12 cellular contexts compared by ENCODE assay signal in genomic region chrX:72273718-72274117, GRCh38. TPM values are rescaled to one million over a fixed set of nuclear protein-coding genes. Genes with fewer than 3 reads are reported as not detected.
DNase-seq lines count a peak whose midpoint lies in the region; ATAC-seq and TF ChIP-seq lines count a peak whose summit lies in the region.
"Had no signal": no experiment of that assay in that cellular context is flagged by ENCODE, and none has a peak within 500 bp of the region (broad histone marks: within the 10 kb centered on the region; RNA-seq: fewer than 3 reads in every experiment).

No MANE protein-coding gene starts in this region.

- no peaks in the 10 kb centered on the region for H3K9me3 Mint-ChIP-seq in CD4-positive, alpha-beta T cell
- H3K9me3 Mint-ChIP-seq in activated T-cell treated with anti-CD3 and anti-CD28 coated beads, Interleukin-2, amount 50 U/mL, for 72 hours, result no peaks in the 10 kb centered on the region
- no peaks in the 10 kb centered on the region for H3K9me3 Mint-ChIP-seq in memory B cell

- H3K9ac ChIP-seq in HUES64 (ENCODE audit: low read depth, low read length) (0 out of 2 replicates have a peak overlapping the region, but pooled peaks have one; percentile 93), colonic mucosa (ENCODE audit: low read depth in 2 of 2, low read length in 2 of 2) (no peak overlapping the region)

- H3K27me3 Mint-ChIP-seq in CD4-positive, alpha-beta T cell, result no peaks in the 10 kb centered on the region
- H3K27me3 Mint-ChIP-seq in activated T-cell treated with anti-CD3 and anti-CD28 coated beads, Interleukin-2, amount 50 U/mL, for 72 hours (ENCODE audit: low read depth), result peaks cover 1% of the 10 kb centered on the region
- H3K27me3 Mint-ChIP-seq in memory B cell, result no peaks in the 10 kb centered on the region

- H3K36me3 ChIP-seq in HUES64 (ENCODE audit: insufficient read depth, low read length) (peaks cover 75% of the 10 kb centered on the region), tibial nerve (peaks cover 0 to 61% (median 0%) of the 10 kb centered on the region in 3 donors), body of pancreas (replicated peaks in 1 of 2; ENCODE audit: insufficient read depth in 1 of 2, low read depth in 2 of 2) (peaks cover 0 to 10% of the 10 kb centered on the region in 2 donors), colonic mucosa (peaks cover 4% of the 10 kb centered on the region)

- POLR2A ChIA-PET in CD4-positive, alpha-beta T cell (lab: Charles Lee), result no interaction called here

- intact Hi-C loops in CD4-positive, alpha-beta T cell (cut with DNase I, micrococcal nuclease), result loop anchor here in 1 of 2 experiments (10.0 kb wide), 4 partner anchors 259 to 1291 kb away; partner anchors contain the start of genes CHIC1, HDAC8 and NAP1L2
- intact Hi-C loops in body of pancreas (cut with DNase I) (no loop called here), colonic mucosa (cut with DNase I) (no loop called here)

- H3K27me3 ChIP-seq in CD4-positive, alpha-beta T cell (ENCODE audit: control insufficient read depth, insufficient read depth, low read length), result no peaks in the 10 kb centered on the region
- H3K27me3 ChIP-seq in HUES64 (ENCODE audit: insufficient read depth, low read length) (no peaks in the 10 kb centered on the region), tibial nerve (peaks cover 0 to 5% of the 10 kb centered on the region in 2 donors), body of pancreas (no peaks in the 10 kb centered on the region), colonic mucosa (no peaks in the 10 kb centered on the region)
- H3K27me3 ChIP-seq: upper lobe of left lung had no signal

- H3K4me3 ChIP-seq in HUES64 (ENCODE audit: low read length) (no peak overlapping the region; the same call in 1 of the 2 replicates), tibial nerve (no peak overlapping the region), body of pancreas (no peak overlapping the region), colonic mucosa (no peak overlapping the region)

- CTCF ChIA-PET in CD4-positive, alpha-beta T cell (lab: Charles Lee), result no interaction called here

- TF ChIP-seq CTCF in CD4-positive, alpha-beta T cell (IDR thresholded peaks at IDR 0.05), result no peak
- TF ChIP-seq CTCF in tibial nerve (IDR thresholded peaks at IDR 0.05) (no peak), body of pancreas (IDR thresholded peaks at IDR 0.05) (no peak), colonic mucosa (IDR thresholded peaks at IDR 0.05) (no peak)

- H3K4me1 Mint-ChIP-seq in CD4-positive, alpha-beta T cell (ENCODE audit: low read depth), result peaks cover 43% of the 10 kb centered on the region
- peaks cover 78% of the 10 kb centered on the region for H3K4me1 Mint-ChIP-seq in activated T-cell treated with anti-CD3 and anti-CD28 coated beads, Interleukin-2, amount 50 U/mL, for 72 hours (ENCODE audit: low read depth)
- peaks cover 12% of the 10 kb centered on the region for H3K4me1 Mint-ChIP-seq in memory B cell

- no peak overlapping the region for H3K27ac ChIP-seq in CD4-positive, alpha-beta T cell (ENCODE audit: low read depth, low read length)
- no peak overlapping the region for H3K27ac ChIP-seq in HUES64 (ENCODE audit: low read depth, low read length)
- H3K27ac ChIP-seq in tibial nerve, result no peak overlapping the region
- H3K27ac ChIP-seq in body of pancreas, result no peak overlapping the region
- H3K27ac ChIP-seq in colonic mucosa, result no peak overlapping the region

- no peak for ATAC-seq in CD4-positive, alpha-beta T cell (ENCODE audit: poor library complexity)
- peak; percentile 5 to 42 for ATAC-seq in activated T-cell treated with anti-CD3 and anti-CD28 coated beads, Interleukin-2, amount 50 U/mL, for 72 hours (replicated peaks in 1 of 2)
- ATAC-seq in memory B cell (ENCODE audit: low read depth), result no peak
- no peak for ATAC-seq in body of pancreas
- ATAC-seq in HG02763 (IDR thresholded peaks at IDR 0.05; ENCODE audit: unreplicated experiment), result no peak

- peak overlapping the region; percentile 93 for H3K27ac Mint-ChIP-seq in CD4-positive, alpha-beta T cell
- H3K27ac Mint-ChIP-seq in activated T-cell treated with anti-CD3 and anti-CD28 coated beads, Interleukin-2, amount 50 U/mL, for 72 hours, result peak overlapping the region; percentile 98
- H3K27ac Mint-ChIP-seq in memory B cell, result peak overlapping the region; percentile 97

- 98% methylated on average over 6 of the region's 6 CpGs for WGBS in HUES64
- 91% methylated on average over 3 to 6 of the region's 6 CpGs for WGBS in tibial nerve, 2 donors
- WGBS in body of pancreas, 2 donors, result 81 to 97% methylated on average over 3 to 6 of the region's 6 CpGs

- peak overlapping the region; percentile 96 for H3K4me3 Mint-ChIP-seq in CD4-positive, alpha-beta T cell
- H3K4me3 Mint-ChIP-seq in activated T-cell treated with anti-CD3 and anti-CD28 coated beads, Interleukin-2, amount 50 U/mL, for 72 hours, result peak overlapping the region; percentile 89 to 93
- no peak overlapping the region for H3K4me3 Mint-ChIP-seq in memory B cell

- no peak for TF ChIP-seq POLR2A in tibial nerve (IDR thresholded peaks at IDR 0.05)
- no peak for TF ChIP-seq POLR2A in body of pancreas (IDR thresholded peaks at IDR 0.05)

- TF ChIP-seq EP300 in tibial nerve (IDR thresholded peaks at IDR 0.05), result no peak

- H3K4me1 ChIP-seq in HUES64 (ENCODE audit: insufficient read depth, low read length) (peaks cover 7% of the 10 kb centered on the region; the same call in 1 of the 2 replicates), tibial nerve (peaks cover 5 to 21% (median 11%) of the 10 kb centered on the region in 4 donors), body of pancreas (peaks cover 17% of the 10 kb centered on the region), colonic mucosa (no peaks in the 10 kb centered on the region)

- DNase-seq in CD4-positive, alpha-beta T cell, result no peak
- DNase-seq in activated T-cell treated with anti-CD3 and anti-CD28 coated beads, Interleukin-2, amount 50 U/mL, for 72 hours, result peak; percentile 33 to 56
- DNase-seq in memory B cell (ENCODE audit: low spot score in 2 of 2) (no peak), tibial nerve (ENCODE audit: low spot score in 2 of 2) (no peak), body of pancreas (no peak), colonic mucosa (no peak)
- DNase-seq: NCI-H524; stimulated activated CD4-positive, alpha-beta T cell treated with anti-CD3 and anti-CD28 coated beads, Interleukin-2, amount 100 ng/mL, for 48 hours; upper lobe of left lung had no signal

- no peaks in the 10 kb centered on the region for H3K9me3 ChIP-seq in CD4-positive, alpha-beta T cell (ENCODE audit: control insufficient read depth, low read length)
- H3K9me3 ChIP-seq in HUES64 (ENCODE audit: insufficient read depth, low read depth, low read length), result no peaks in the 10 kb centered on the region
- no peaks in the 10 kb centered on the region for H3K9me3 ChIP-seq in tibial nerve
- H3K9me3 ChIP-seq in body of pancreas, result no peaks in the 10 kb centered on the region
- no peaks in the 10 kb centered on the region for H3K9me3 ChIP-seq in colonic mucosa
- H3K9me3 ChIP-seq: upper lobe of left lung had no signal

- peaks cover 79% of the 10 kb centered on the region for H3K36me3 Mint-ChIP-seq in CD4-positive, alpha-beta T cell (ENCODE audit: low read depth)
- H3K36me3 Mint-ChIP-seq in activated T-cell treated with anti-CD3 and anti-CD28 coated beads, Interleukin-2, amount 50 U/mL, for 72 hours (ENCODE audit: insufficient read depth in 2 of 2), result peaks cover 27 to 53% of the 10 kb centered on the region in 2 donors
- H3K36me3 Mint-ChIP-seq in memory B cell, result peaks cover 23% of the 10 kb centered on the region

RNA-seq across cellular contexts. Expression of gene RPS4X, which starts 3.3 kb away (rescaled TPM):
- total RNA-seq in CD4-positive, alpha-beta T cell, result 1,000 to 10,000 TPM; 1,581 to 1,641 TPM
- 804 TPM for polyA plus RNA-seq in HUES64 (2013, experiment 1 of 2)
- polyA plus RNA-seq in HUES64 (2013, experiment 2 of 2), result 848 TPM
- total RNA-seq in activated T-cell treated with anti-CD3 and anti-CD28 coated beads, Interleukin-2, amount 50 U/mL, for 72 hours, result 1,000 to 10,000 TPM; 1,394 to 2,332 TPM
- total RNA-seq in tibial nerve (100 to 1,000 TPM; 573 to 781 (median 713) TPM), body of pancreas (100 to 1,000 TPM; 477 to 833 TPM), colonic mucosa (1,000 to 10,000 TPM in 1 of 2 donors, 100 to 1,000 TPM in 1; 915 to 1,071 TPM)

RNA-seq across cellular contexts. Expression of gene CITED1, which starts 32.0 kb away (rescaled TPM):
- under 1 TPM in 1 of 2 experiments, not detected in 1; 0.52 TPM for total RNA-seq in CD4-positive, alpha-beta T cell
- 1.4 TPM for polyA plus RNA-seq in HUES64 (2013, experiment 1 of 2)
- polyA plus RNA-seq in HUES64 (2013, experiment 2 of 2), result 2.9 TPM
- under 1 TPM in 1 of 2 donors, not detected in 1; 0.38 TPM for total RNA-seq in activated T-cell treated with anti-CD3 and anti-CD28 coated beads, Interleukin-2, amount 50 U/mL, for 72 hours
- total RNA-seq in tibial nerve (1 to 10 TPM in 1 of 4 donors, under 1 TPM in 2, not detected in 1; 0.60 to 1.7 (median 0.84) TPM), body of pancreas (not detected), colonic mucosa (not detected)
- total RNA-seq: T-helper 2 cell treated with Interferon-gamma antibody and Interleukin-4, amounts not matched to agents 100 ng/mL and 5 ng/mL, for 36 hours had no signal

RNA-seq across cellular contexts. Expression of gene ERCC6L, which starts 34.9 kb away (rescaled TPM):
- total RNA-seq in CD4-positive, alpha-beta T cell, result under 1 TPM in 1 of 2 experiments, not detected in 1; 0.08 TPM
- 19.1 TPM for polyA plus RNA-seq in HUES64 (2013, experiment 1 of 2)
- 17.6 TPM for polyA plus RNA-seq in HUES64 (2013, experiment 2 of 2)
- total RNA-seq in activated T-cell treated with anti-CD3 and anti-CD28 coated beads, Interleukin-2, amount 50 U/mL, for 72 hours, result 1 to 10 TPM; 5.4 to 6.5 TPM
- total RNA-seq in tibial nerve (under 1 TPM in 2 of 4 donors, not detected in 2; under 0.01 to 0.21 TPM), body of pancreas (not detected), colonic mucosa (1 to 10 TPM; 1.7 to 8.2 TPM)

Comparison
In these comparisons a context has a peak if more than half of its experiments do, and no peak if none do; other contexts are left out.
1. ATAC-seq: peak in activated T-cell treated with anti-CD3 and anti-CD28 coated beads, Interleukin-2, amount 50 U/mL, for 72 hours (2 of 2); none in CD4-positive, alpha-beta T cell (single experiment), memory B cell (single experiment), body of pancreas (single experiment) and HG02763 (single experiment).
2. DNase-seq: peak in activated T-cell treated with anti-CD3 and anti-CD28 coated beads, Interleukin-2, amount 50 U/mL, for 72 hours (2 of 2); none in CD4-positive, alpha-beta T cell (0 of 10), memory B cell (0 of 2), tibial nerve (0 of 2), body of pancreas (0 of 4) and colonic mucosa (single experiment).
3. Peak in every context shown above with its lines, with median percentiles within 50 percentile points of each other: H3K27ac Mint-ChIP-seq.